18 cellular contexts compared by ENCODE assay signal in genomic region chr17:80322864-80323263, GRCh38.
DNase-seq lines count a peak whose midpoint lies in the region; ATAC-seq lines count a peak whose summit lies in the region.
"Had no signal": no experiment of that assay in that cellular context is flagged by ENCODE, and none has a peak within 500 bp of the region (broad histone marks: within the 10 kb centered on the region; RNA-seq: fewer than 3 reads in every experiment).

No MANE protein-coding gene starts in this region.

- peak overlapping the region; percentile 59 for H3K27ac Mint-ChIP-seq in activated naive CD4-positive, alpha-beta T cell treated with anti-CD3 and anti-CD28 coated beads, Interleukin-2, amount 10 ng/mL, durations not matched to agents 7 days and 5 days
- peak overlapping the region; percentile 28 for H3K27ac Mint-ChIP-seq in activated T-helper 2 cell treated with anti-CD3 and anti-CD28 coated beads, Interferon-gamma antibody, Interleukin-2, Interleukin-4, amounts not matched to agents 10 μg/mL and 5 μg/mL and 100 μg/mL, durations not matched to agents 14 hours and 24 hours and 36 hours
- H3K27ac Mint-ChIP-seq in stimulated activated memory B cell treated with anti-CD40 and anti-IgM and Interleukin-4, amounts not matched to agents 10 μg/mL and 1 μg/mL and 100 μg/mL, for 72 hours, result peak overlapping the region; percentile 3

- CTCF ChIA-PET in activated naive CD4-positive, alpha-beta T cell treated with anti-CD3 and anti-CD28 coated beads, Interleukin-2, amount 10 ng/mL, durations not matched to agents 7 days and 5 days (lab: Charles Lee), result no interaction called here

- ATAC-seq in stimulated activated memory B cell treated with anti-CD40 and anti-IgM and Interleukin-4, amounts not matched to agents 10 μg/mL and 1 μg/mL and 100 μg/mL, for 72 hours, result no peak
- ATAC-seq in HG03457 (IDR thresholded peaks at IDR 0.05; ENCODE audit: unreplicated experiment), result no peak
- ATAC-seq: GM12878 had no signal

- no peaks in the 10 kb centered on the region for H3K27me3 Mint-ChIP-seq in activated naive CD4-positive, alpha-beta T cell treated with anti-CD3 and anti-CD28 coated beads, Interleukin-2, amount 10 ng/mL, durations not matched to agents 7 days and 5 days
- H3K27me3 Mint-ChIP-seq in activated T-helper 2 cell treated with anti-CD3 and anti-CD28 coated beads, Interferon-gamma antibody, Interleukin-2, Interleukin-4, amounts not matched to agents 10 μg/mL and 5 μg/mL and 100 μg/mL, durations not matched to agents 14 hours and 24 hours and 36 hours (ENCODE audit: low read depth), result no peaks in the 10 kb centered on the region
- no peaks in the 10 kb centered on the region for H3K27me3 Mint-ChIP-seq in stimulated activated memory B cell treated with anti-CD40 and anti-IgM and Interleukin-4, amounts not matched to agents 10 μg/mL and 1 μg/mL and 100 μg/mL, for 72 hours

- H3K4me1 Mint-ChIP-seq in activated naive CD4-positive, alpha-beta T cell treated with anti-CD3 and anti-CD28 coated beads, Interleukin-2, amount 10 ng/mL, durations not matched to agents 7 days and 5 days, result peaks cover 2% of the 10 kb centered on the region
- H3K4me1 Mint-ChIP-seq in activated T-helper 2 cell treated with anti-CD3 and anti-CD28 coated beads, Interferon-gamma antibody, Interleukin-2, Interleukin-4, amounts not matched to agents 10 μg/mL and 5 μg/mL and 100 μg/mL, durations not matched to agents 14 hours and 24 hours and 36 hours (ENCODE audit: low read depth), result peaks cover 3% of the 10 kb centered on the region
- no peaks in the 10 kb centered on the region for H3K4me1 Mint-ChIP-seq in stimulated activated memory B cell treated with anti-CD40 and anti-IgM and Interleukin-4, amounts not matched to agents 10 μg/mL and 1 μg/mL and 100 μg/mL, for 72 hours

- H3K9me3 Mint-ChIP-seq in activated naive CD4-positive, alpha-beta T cell treated with anti-CD3 and anti-CD28 coated beads, Interleukin-2, amount 10 ng/mL, durations not matched to agents 7 days and 5 days, result no peaks in the 10 kb centered on the region
- no peaks in the 10 kb centered on the region for H3K9me3 Mint-ChIP-seq in activated T-helper 2 cell treated with anti-CD3 and anti-CD28 coated beads, Interferon-gamma antibody, Interleukin-2, Interleukin-4, amounts not matched to agents 10 μg/mL and 5 μg/mL and 100 μg/mL, durations not matched to agents 14 hours and 24 hours and 36 hours
- no peaks in the 10 kb centered on the region for H3K9me3 Mint-ChIP-seq in stimulated activated memory B cell treated with anti-CD40 and anti-IgM and Interleukin-4, amounts not matched to agents 10 μg/mL and 1 μg/mL and 100 μg/mL, for 72 hours

- H3K36me3 Mint-ChIP-seq in activated naive CD4-positive, alpha-beta T cell treated with anti-CD3 and anti-CD28 coated beads, Interleukin-2, amount 10 ng/mL, durations not matched to agents 7 days and 5 days, result peaks cover 82% of the 10 kb centered on the region
- peaks cover 91% of the 10 kb centered on the region for H3K36me3 Mint-ChIP-seq in activated T-helper 2 cell treated with anti-CD3 and anti-CD28 coated beads, Interferon-gamma antibody, Interleukin-2, Interleukin-4, amounts not matched to agents 10 μg/mL and 5 μg/mL and 100 μg/mL, durations not matched to agents 14 hours and 24 hours and 36 hours (ENCODE audit: low read depth)
- peaks cover 93% of the 10 kb centered on the region for H3K36me3 Mint-ChIP-seq in stimulated activated memory B cell treated with anti-CD40 and anti-IgM and Interleukin-4, amounts not matched to agents 10 μg/mL and 1 μg/mL and 100 μg/mL, for 72 hours

- intact Hi-C loops in activated T-helper 2 cell treated with anti-CD3 and anti-CD28 coated beads, Interferon-gamma antibody, Interleukin-2, Interleukin-4, amounts not matched to agents 10 μg/mL and 5 μg/mL and 100 μg/mL, durations not matched to agents 14 hours and 24 hours and 36 hours (cut with micrococcal nuclease), result no loop called here

- peak; percentile 16 for DNase-seq in DMS53 (lab: John Stamatoyannopoulos, UW)
- DNase-seq in DMS53 treated with DMSO at 0.1 percent for 48 hours (lab: John Stamatoyannopoulos, UW; ENCODE audit: unreplicated experiment), result no peak
- no peak for DNase-seq in activated naive CD4-positive, alpha-beta T cell treated with anti-CD3 and anti-CD28 coated beads, Interleukin-2, amount 10 ng/mL, durations not matched to agents 7 days and 5 days
- no peak for DNase-seq in activated naive CD4-positive, alpha-beta T cell (lab: John Stamatoyannopoulos, UW)
- no peak for DNase-seq in activated T-helper 2 cell treated with anti-CD3 and anti-CD28 coated beads, Interferon-gamma antibody, Interleukin-2, Interleukin-4, amounts not matched to agents 10 μg/mL and 5 μg/mL and 100 μg/mL, durations not matched to agents 14 hours and 24 hours and 36 hours (ENCODE audit: low spot score)
- no peak for DNase-seq in 8988T
- DNase-seq: GDM1, Karpas-422, MG63, NCI-H1092, NCI-H146, NCI-H2081, NCI-H510A, NCI-H774, RPMI8226 had no signal

- no peak overlapping the region for H3K4me3 Mint-ChIP-seq in activated naive CD4-positive, alpha-beta T cell treated with anti-CD3 and anti-CD28 coated beads, Interleukin-2, amount 10 ng/mL, durations not matched to agents 7 days and 5 days
- no peak overlapping the region for H3K4me3 Mint-ChIP-seq in activated T-helper 2 cell treated with anti-CD3 and anti-CD28 coated beads, Interferon-gamma antibody, Interleukin-2, Interleukin-4, amounts not matched to agents 10 μg/mL and 5 μg/mL and 100 μg/mL, durations not matched to agents 14 hours and 24 hours and 36 hours (ENCODE audit: low read depth)
- H3K4me3 Mint-ChIP-seq in stimulated activated memory B cell treated with anti-CD40 and anti-IgM and Interleukin-4, amounts not matched to agents 10 μg/mL and 1 μg/mL and 100 μg/mL, for 72 hours, result no peak overlapping the region

Comparison
In these comparisons a context has a peak if more than half of its experiments do, and no peak if none do; other contexts are left out.
1. H3K27ac Mint-ChIP-seq: peak in every context shown above with its lines; median percentile 59 in activated naive CD4-positive, alpha-beta T cell treated with anti-CD3 and anti-CD28 coated beads, Interleukin-2, amount 10 ng/mL, durations not matched to agents 7 days and 5 days; 28 in activated T-helper 2 cell treated with anti-CD3 and anti-CD28 coated beads, Interferon-gamma antibody, Interleukin-2, Interleukin-4, amounts not matched to agents 10 μg/mL and 5 μg/mL and 100 μg/mL, durations not matched to agents 14 hours and 24 hours and 36 hours; 3 in stimulated activated memory B cell treated with anti-CD40 and anti-IgM and Interleukin-4, amounts not matched to agents 10 μg/mL and 1 μg/mL and 100 μg/mL, for 72 hours.